ENCODE assay signal across 8 cellular contexts in the genomic region with DNA sequence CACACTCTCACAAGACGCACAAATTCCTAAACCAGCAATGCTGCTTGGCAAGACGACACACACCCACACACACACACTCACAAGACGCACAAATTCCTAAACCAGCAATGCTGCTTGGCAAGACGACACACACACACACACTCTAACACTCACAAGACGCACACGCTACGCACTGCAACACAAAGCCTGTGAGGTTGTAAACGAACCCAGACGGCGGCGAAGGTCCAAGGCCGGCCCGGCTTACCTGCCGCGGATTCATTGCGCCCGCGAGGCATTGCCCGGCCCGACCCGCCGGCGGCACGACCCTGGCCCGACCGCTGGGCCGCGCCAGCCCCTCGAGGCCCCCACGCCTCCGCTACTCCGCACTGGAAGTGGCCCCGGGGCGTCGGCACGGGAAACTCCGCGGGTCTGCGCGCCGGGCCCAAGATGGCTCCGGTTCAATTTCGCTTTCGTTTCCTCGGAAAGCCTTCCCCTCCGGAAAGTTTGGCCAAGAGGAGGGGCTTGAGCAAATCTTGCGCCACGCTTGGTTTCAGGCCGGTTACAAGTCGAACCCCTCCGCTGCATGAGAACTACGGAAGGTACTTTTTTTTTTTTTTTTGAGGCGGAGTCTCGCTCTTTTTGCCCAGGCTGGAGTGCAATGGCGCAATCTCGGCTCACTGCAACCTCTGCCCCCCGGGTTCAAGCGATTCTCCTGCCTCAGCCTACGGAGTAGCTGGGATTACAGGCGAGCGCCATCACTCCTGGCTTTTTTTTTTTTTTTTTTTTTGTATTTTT. TPM values are rescaled to one million over a fixed set of nuclear protein-coding genes. Genes with fewer than 3 reads are reported as not detected.
DNase-seq lines count a peak whose midpoint lies in the region; ATAC-seq and TF ChIP-seq lines count a peak whose summit lies in the region.

A gene with protein sequence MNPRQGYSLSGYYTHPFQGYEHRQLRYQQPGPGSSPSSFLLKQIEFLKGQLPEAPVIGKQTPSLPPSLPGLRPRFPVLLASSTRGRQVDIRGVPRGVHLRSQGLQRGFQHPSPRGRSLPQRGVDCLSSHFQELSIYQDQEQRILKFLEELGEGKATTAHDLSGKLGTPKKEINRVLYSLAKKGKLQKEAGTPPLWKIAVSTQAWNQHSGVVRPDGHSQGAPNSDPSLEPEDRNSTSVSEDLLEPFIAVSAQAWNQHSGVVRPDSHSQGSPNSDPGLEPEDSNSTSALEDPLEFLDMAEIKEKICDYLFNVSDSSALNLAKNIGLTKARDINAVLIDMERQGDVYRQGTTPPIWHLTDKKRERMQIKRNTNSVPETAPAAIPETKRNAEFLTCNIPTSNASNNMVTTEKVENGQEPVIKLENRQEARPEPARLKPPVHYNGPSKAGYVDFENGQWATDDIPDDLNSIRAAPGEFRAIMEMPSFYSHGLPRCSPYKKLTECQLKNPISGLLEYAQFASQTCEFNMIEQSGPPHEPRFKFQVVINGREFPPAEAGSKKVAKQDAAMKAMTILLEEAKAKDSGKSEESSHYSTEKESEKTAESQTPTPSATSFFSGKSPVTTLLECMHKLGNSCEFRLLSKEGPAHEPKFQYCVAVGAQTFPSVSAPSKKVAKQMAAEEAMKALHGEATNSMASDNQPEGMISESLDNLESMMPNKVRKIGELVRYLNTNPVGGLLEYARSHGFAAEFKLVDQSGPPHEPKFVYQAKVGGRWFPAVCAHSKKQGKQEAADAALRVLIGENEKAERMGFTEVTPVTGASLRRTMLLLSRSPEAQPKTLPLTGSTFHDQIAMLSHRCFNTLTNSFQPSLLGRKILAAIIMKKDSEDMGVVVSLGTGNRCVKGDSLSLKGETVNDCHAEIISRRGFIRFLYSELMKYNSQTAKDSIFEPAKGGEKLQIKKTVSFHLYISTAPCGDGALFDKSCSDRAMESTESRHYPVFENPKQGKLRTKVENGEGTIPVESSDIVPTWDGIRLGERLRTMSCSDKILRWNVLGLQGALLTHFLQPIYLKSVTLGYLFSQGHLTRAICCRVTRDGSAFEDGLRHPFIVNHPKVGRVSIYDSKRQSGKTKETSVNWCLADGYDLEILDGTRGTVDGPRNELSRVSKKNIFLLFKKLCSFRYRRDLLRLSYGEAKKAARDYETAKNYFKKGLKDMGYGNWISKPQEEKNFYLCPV (minus strand): TSS at position 439 of the 774 bp plus-strand sequence. CDS start 180 bp downstream, at position 259.

- H3K4me3 ChIP-seq in colonic mucosa: peak within 1 kb of the TSS; percentile 78

- no peaks in the 10 kb centered on the region for H3K9me3 ChIP-seq in colonic mucosa

- H3K27ac ChIP-seq in colonic mucosa: peak within 1 kb of the TSS; percentile 92

- peak; percentile 70 for ATAC-seq in GM18907 (IDR thresholded peaks at IDR 0.05; ENCODE audit: unreplicated experiment)
- peak; percentile 79 for ATAC-seq in HG03196 (IDR thresholded peaks at IDR 0.05; ENCODE audit: unreplicated experiment)
- ATAC-seq in left lobe of liver: peak; percentile 90

- intact Hi-C loops in colonic mucosa (cut with DNase I): no loop called here

- H3K4me1 ChIP-seq in colonic mucosa: peaks cover 5% of the 10 kb centered on the region

- peak within 1 kb of the TSS; percentile 96 to 99 for H3K9ac ChIP-seq in colonic mucosa (ENCODE audit: low read depth in 2 of 2, low read length in 2 of 2)

- no peaks in the 10 kb centered on the region for H3K36me3 ChIP-seq in colonic mucosa

- H3K27me3 ChIP-seq in colonic mucosa: no peaks in the 10 kb centered on the region

- DNase-seq in AG08395 (ENCODE audit: low spot score) (peak; percentile 92), NCI-H446 treated with DMSO at 0.1 percent for 48 hours (lab: John Stamatoyannopoulos, UW) (peak; percentile 60), colonic mucosa (peak; percentile 93), left lobe of liver (ENCODE audit: low spot score) (peak; percentile 95)
- peak; percentile 95 for DNase-seq in activated CD4-positive, alpha-beta T cell treated with anti-CD3 and anti-CD28 coated beads for 48 hours
- peak; percentile 87 to 89 for DNase-seq in stimulated activated CD4-positive, alpha-beta T cell treated with anti-CD3 and anti-CD28 coated beads, Interleukin-2, amount 100 ng/mL, for 24 hours

- no peak for TF ChIP-seq CTCF in colonic mucosa (IDR thresholded peaks at IDR 0.05)

RNA-seq across cellular contexts. Expression of the gene that starts here (rescaled TPM):
- total RNA-seq in colonic mucosa (100 to 1,000 TPM; 115 to 125 TPM), left lobe of liver (83.7 TPM)

Comparison
In these comparisons a context has a peak if more than half of its experiments do, and no peak if none do; other contexts are left out.
1. Peak in every context shown above with its lines: DNase-seq, ATAC-seq, H3K4me3 ChIP-seq and H3K27ac ChIP-seq.